In genomic region chr3:190012314-190012782, GRCh38 we compare ENCODE assay signal across 13 cellular contexts.
A peak's percentile ranks its signal among the peaks of the same experiment; 100 is the strongest.
DNase-seq lines count a peak whose midpoint lies in the region; ATAC-seq, FAIRE-seq and TF ChIP-seq lines count a peak whose summit lies in the region.
"Had no signal": no experiment of that assay in that cellular context is flagged by ENCODE, and none has a peak within 500 bp of the region (broad histone marks: within the 10 kb centered on the region; RNA-seq: fewer than 3 reads in every experiment).

No MANE protein-coding gene starts in this region.

- no peak for TF ChIP-seq EP300 in H1 (IDR thresholded peaks at IDR 0.05; ENCODE audit: borderline replicate concordance in 1 of 2, low read depth in 2 of 2, low read length in 2 of 2)

- 0 out of 2 replicates have a peak overlapping the region, but pooled peaks have one; percentile 20 for H3K18ac ChIP-seq in H1 (ENCODE audit: extremely low read depth, low read length)

- peak overlapping the region; percentile 35 for H4K5ac ChIP-seq in H1 (ENCODE audit: insufficient read length, low read depth, low read length)

- no peak for TF ChIP-seq RAD21 in H1 (IDR thresholded peaks at IDR 0.05 in 1 of 2, conservative IDR thresholded peaks at IDR 0.05 in 1 of 2; ENCODE audit: low read depth in 2 of 2, low read length in 2 of 2)

- ATAC-seq in GM21528 (IDR thresholded peaks at IDR 0.05; ENCODE audit: low FRiP score, unreplicated experiment) (no peak), HG03025 (IDR thresholded peaks at IDR 0.05; ENCODE audit: low FRiP score, unreplicated experiment) (no peak)
- ATAC-seq: activated naive CD4-positive, alpha-beta T cell treated with anti-CD3 and anti-CD28 coated beads, Interleukin-2, amount 50 U/mL, for 72 hours; heart left ventricle; K562 had no signal

- CTCF ChIA-PET in H1 (lab: Charles Lee; ENCODE audit: partially characterized antibody): interaction anchor here (0.8 to 3.3 kb wide), 13 partner anchors 8 to 1156 kb away, joined by 3 to 15 read pairs (median 4); partner anchors contain the start of gene P3H2

- H3K9me3 Mint-ChIP-seq in activated T-cell treated with anti-CD3 and anti-CD28 coated beads, Interleukin-2, amount 50 U/mL, for 24 hours: no peaks in the 10 kb centered on the region
- H3K9me3 Mint-ChIP-seq: activated naive CD4-positive, alpha-beta T cell treated with anti-CD3 and anti-CD28 coated beads, Interleukin-2, amount 50 U/mL, for 72 hours had no signal

- H3K4me2 ChIP-seq in H1 (ENCODE audit: insufficient read depth in 1 of 2, low read depth in 2 of 2, low read length in 2 of 2): peak overlapping the region; percentile 36 to 40; a peak in 3 of 4 replicates

- no peak overlapping the region for H2BK15ac ChIP-seq in H1 (ENCODE audit: low read length)

- no peaks in the 10 kb centered on the region for H4K20me1 ChIP-seq in H1 (replicated peaks in 1 of 2; ENCODE audit: control insufficient read depth in 1 of 2, insufficient read depth in 2 of 2, low read length in 2 of 2)

- H3K4me3 ChIP-seq in NT2/D1 (ENCODE audit: insufficient read length, low read depth) (no peak overlapping the region), H1 (ENCODE audit: extremely low read depth in 1 of 4, insufficient read depth in 2 of 4, low read depth in 3 of 4, low read length in 4 of 4) (peak overlapping the region in 1 of 4 experiments; percentile 14; a peak in 1 of 8 replicates), mesodermal cell (ENCODE audit: extremely low read depth, insufficient read depth, low read length, poor library complexity, severe bottlenecking) (no peak overlapping the region)
- H3K4me3 ChIP-seq: heart left ventricle, K562 had no signal

- no peak overlapping the region for H4K8ac ChIP-seq in H1 (ENCODE audit: extremely low read depth, insufficient read depth, low read length)

- H3K27me3 ChIP-seq in NT2/D1 (ENCODE audit: insufficient read depth, insufficient read length): no peaks in the 10 kb centered on the region
- H3K27me3 ChIP-seq in H1 (replicated peaks in 1 of 4; ENCODE audit: control insufficient read depth in 3 of 4, extremely low read depth in 1 of 4, insufficient read depth in 3 of 4, low read length in 3 of 4): no peaks in the 10 kb centered on the region

- H2AK5ac ChIP-seq in H1 (ENCODE audit: low read depth, low read length): no peak overlapping the region

- no peaks in the 10 kb centered on the region for H3K79me2 ChIP-seq in H1 (ENCODE audit: control insufficient read depth in 1 of 2, insufficient read depth in 2 of 2, low read length in 2 of 2)

- no peak overlapping the region for H3K27ac Mint-ChIP-seq in activated T-cell treated with anti-CD3 and anti-CD28 coated beads, Interleukin-2, amount 50 U/mL, for 24 hours
- H3K27ac Mint-ChIP-seq: activated naive CD4-positive, alpha-beta T cell treated with anti-CD3 and anti-CD28 coated beads, Interleukin-2, amount 50 U/mL, for 72 hours; CD4-positive, CD25-positive, alpha-beta regulatory T cell had no signal

- H3K27ac ChIP-seq in H1 (ENCODE audit: low read depth, low read length): peak overlapping the region; percentile 60
- H3K27ac ChIP-seq in mesodermal cell (ENCODE audit: low read depth, low read length, severe bottlenecking): peak overlapping the region; percentile 84
- H3K27ac ChIP-seq: heart left ventricle had no signal

- no peak overlapping the region for H3K9ac ChIP-seq in NT2/D1 (ENCODE audit: insufficient read length, low read depth)
- no peak overlapping the region for H3K9ac ChIP-seq in H1 (replicated peaks in 1 of 4; ENCODE audit: extremely low read depth in 1 of 4, low read depth in 3 of 4, low read length in 3 of 4)

- peak; percentile 76 for FAIRE-seq in H1 (lab: Jason Lieb, UNC)
- FAIRE-seq: K562 had no signal

- H2BK20ac ChIP-seq in H1 (ENCODE audit: low read length): peak overlapping the region; percentile 72; the same call in 1 of the 2 replicates

- no peak for TF ChIP-seq POLR2A in H1 (IDR thresholded peaks at IDR 0.05; ENCODE audit: control extremely low read depth in 1 of 2, low read depth in 2 of 2, low read length in 2 of 2)

- H3K56ac ChIP-seq in H1 (replicated peaks; ENCODE audit: insufficient read length, low read depth, low read length): no peak overlapping the region

- no peak overlapping the region for H2AFZ ChIP-seq in H1 (ENCODE audit: low read length)

- H3K23ac ChIP-seq in H1 (ENCODE audit: insufficient read length): no peak overlapping the region

- peaks cover 4% of the 10 kb centered on the region for H3K4me1 ChIP-seq in NT2/D1 (ENCODE audit: insufficient read depth, insufficient read length)
- peaks cover 7 to 25% (median 22%) of the 10 kb centered on the region in 4 experiments; a peak in 6 of 7 replicates for H3K4me1 ChIP-seq in H1 (replicated peaks in 1 of 4; ENCODE audit: control insufficient read depth in 3 of 4, insufficient read depth in 4 of 4, low read length in 3 of 4)
- H3K4me1 ChIP-seq in mesodermal cell (ENCODE audit: control insufficient read depth, insufficient read depth, low read length, poor library complexity, severe bottlenecking): peaks cover 44% of the 10 kb centered on the region

- WGBS in H1 (ENCODE audit: extremely low coverage in 1 of 2, insufficient coverage in 1 of 2, insufficient read length in 1 of 2, insufficient replicate concordance in 2 of 2, low coverage in 1 of 2, low lambda C conversion rate in 2 of 2, missing lambda C conversion rate in 1 of 2), 2 experiments: 31% methylated on average over 4 of the region's 4 CpGs; no CpG with 5 or more reads in 1 of the 2 experiments
- 25 to 29% methylated on average over 3 to 4 of the region's 4 CpGs for WGBS in mesodermal cell (ENCODE audit: insufficient coverage in 2 of 2), 2 experiments

- no peaks in the 10 kb centered on the region for H3K36me3 ChIP-seq in NT2/D1 (ENCODE audit: insufficient read depth, insufficient read length, low read length)
- H3K36me3 ChIP-seq in H1 (ENCODE audit: control insufficient read depth in 2 of 4, insufficient read depth in 4 of 4, low read length in 3 of 4): no peaks in the 10 kb centered on the region
- no peaks in the 10 kb centered on the region for H3K36me3 ChIP-seq in mesodermal cell (ENCODE audit: control insufficient read depth, insufficient read depth, low read length)
- H3K36me3 ChIP-seq: heart left ventricle had no signal

- peak overlapping the region; percentile 65 for H2BK120ac ChIP-seq in H1 (replicated peaks; ENCODE audit: low read depth, low read length)

- no peaks in the 10 kb centered on the region for H3K36me3 Mint-ChIP-seq in activated T-cell treated with anti-CD3 and anti-CD28 coated beads, Interleukin-2, amount 50 U/mL, for 24 hours (ENCODE audit: low read depth)
- H3K36me3 Mint-ChIP-seq: activated naive CD4-positive, alpha-beta T cell treated with anti-CD3 and anti-CD28 coated beads, Interleukin-2, amount 50 U/mL, for 72 hours; CD4-positive, CD25-positive, alpha-beta regulatory T cell had no signal

- TF ChIP-seq CTCF in H1 (IDR thresholded peaks at IDR 0.05; ENCODE audit: control extremely low read depth in 1 of 3, insufficient read depth in 1 of 3, low read depth in 1 of 3, low read length in 3 of 3): no peak

- H3K14ac ChIP-seq in H1 (ENCODE audit: insufficient read length): no peak overlapping the region

- H3K23me2 ChIP-seq in H1 (ENCODE audit: low read depth, low read length): no peaks in the 10 kb centered on the region

- DNase-seq in COLO829 (ENCODE audit: low spot score) (peak; percentile 34), NT2/D1 (ENCODE audit: low read depth, low spot score) (peak; percentile 52), H1 (ENCODE audit: low read depth in 1 of 2, low spot score in 2 of 2) (no peak), inferior parietal cortex (ENCODE audit: extremely low spot score) (no peak)
- no peak for DNase-seq in activated T-cell treated with anti-CD3 and anti-CD28 coated beads, Interleukin-2, amount 50 U/mL, for 24 hours
- DNase-seq: CD4-positive, CD25-positive, alpha-beta regulatory T cell; heart left ventricle; NCI-H510A treated with DMSO at 0.1 percent for 48 hours had no signal

- H4K91ac ChIP-seq in H1 (replicated peaks; ENCODE audit: insufficient read length, low read length): peak overlapping the region; percentile 67

- no peaks in the 10 kb centered on the region for H3K9me3 ChIP-seq in NT2/D1 (ENCODE audit: insufficient read depth, low read length)
- H3K9me3 ChIP-seq in H1 (ENCODE audit: insufficient read depth in 2 of 2, low read depth in 1 of 2, low read length in 1 of 2): no peaks in the 10 kb centered on the region
- no peaks in the 10 kb centered on the region for H3K9me3 ChIP-seq in mesodermal cell (ENCODE audit: control insufficient read depth, low read length)
- H3K9me3 ChIP-seq: heart left ventricle had no signal

- no peaks in the 10 kb centered on the region for H3K4me1 Mint-ChIP-seq in activated T-cell treated with anti-CD3 and anti-CD28 coated beads, Interleukin-2, amount 50 U/mL, for 24 hours (ENCODE audit: low read depth)
- H3K4me1 Mint-ChIP-seq: CD4-positive, CD25-positive, alpha-beta regulatory T cell had no signal

- no peaks in the 10 kb centered on the region for H3K79me1 ChIP-seq in H1 (ENCODE audit: low read depth, low read length)

- POLR2A ChIA-PET in H1 (lab: Charles Lee; ENCODE audit: partially characterized antibody): interaction anchor here (0.8 kb wide), 1 partner anchor 26 kb away, joined by 3 read pairs; no protein-coding TSS in a partner anchor

- peak overlapping the region; percentile 79; the same call in 1 of the 2 replicates for H2BK5ac ChIP-seq in H1 (ENCODE audit: low read depth, low read length)

- no peak overlapping the region for H3K4me3 Mint-ChIP-seq in activated T-cell treated with anti-CD3 and anti-CD28 coated beads, Interleukin-2, amount 50 U/mL, for 24 hours
- H3K4me3 Mint-ChIP-seq: CD4-positive, CD25-positive, alpha-beta regulatory T cell had no signal

- H3K27me3 Mint-ChIP-seq in activated T-cell treated with anti-CD3 and anti-CD28 coated beads, Interleukin-2, amount 50 U/mL, for 24 hours: peaks cover 29% of the 10 kb centered on the region
- H3K27me3 Mint-ChIP-seq: CD4-positive, CD25-positive, alpha-beta regulatory T cell had no signal

- H2BK12ac ChIP-seq in H1 (ENCODE audit: low read depth, low read length): no peak overlapping the region

- H3K4ac ChIP-seq in H1 (replicated peaks; ENCODE audit: insufficient read length, low read depth, low read length): peak overlapping the region; percentile 19

TF ChIP-seq in H1, 55 proteins besides CTCF, POLR2A, EP300 and RAD21 (continues in another document):
- TF ChIP-seq JUND (IDR thresholded peaks at IDR 0.05; ENCODE audit: low read length): peak; percentile 92
- TF ChIP-seq ATF3 (IDR thresholded peaks at IDR 0.05; ENCODE audit: insufficient read depth, low read depth, low read length): no peak
- TF ChIP-seq, protein P1, sequence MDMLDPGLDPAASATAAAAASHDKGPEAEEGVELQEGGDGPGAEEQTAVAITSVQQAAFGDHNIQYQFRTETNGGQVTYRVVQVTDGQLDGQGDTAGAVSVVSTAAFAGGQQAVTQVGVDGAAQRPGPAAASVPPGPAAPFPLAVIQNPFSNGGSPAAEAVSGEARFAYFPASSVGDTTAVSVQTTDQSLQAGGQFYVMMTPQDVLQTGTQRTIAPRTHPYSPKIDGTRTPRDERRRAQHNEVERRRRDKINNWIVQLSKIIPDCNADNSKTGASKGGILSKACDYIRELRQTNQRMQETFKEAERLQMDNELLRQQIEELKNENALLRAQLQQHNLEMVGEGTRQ (IDR thresholded peaks at IDR 0.05; ENCODE audit: low read length): no peak

Comparison
In these comparisons a context has a peak if more than half of its experiments do, and no peak if none do; other contexts are left out.
1. DNase-seq: peak in COLO829 (single experiment) and NT2/D1 (single experiment); none in H1 (0 of 2), inferior parietal cortex (single experiment) and activated T-cell treated with anti-CD3 and anti-CD28 coated beads, Interleukin-2, amount 50 U/mL, for 24 hours (single experiment).